In genomic region chr18:56021136-56021813, GRCh38 we compare ENCODE assay signal across 26 cellular contexts.
"Had no signal": no experiment of that assay in that cellular context is flagged by ENCODE, and none has a peak within 500 bp of the region (broad histone marks: within the 10 kb centered on the region; RNA-seq: fewer than 3 reads in every experiment).

No MANE protein-coding gene starts in this region.

- H3K27ac Mint-ChIP-seq: activated naive CD4-positive, alpha-beta T cell treated with anti-CD3 and anti-CD28 coated beads for 36 hours; activated naive CD8-positive, alpha-beta T cell treated with anti-CD3 and anti-CD28 coated beads, Interleukin-2, amount 10 ng/mL, durations not matched to agents 7 days and 5 days; activated T-helper 1 cell treated with anti-CD3 and anti-CD28 coated beads, Interleukin-12 subunit alpha, Interleukin-12 subunit beta, Interleukin-2, Interleukin-4 antibody, amounts not matched to agents 30 ng/mL and 10 ng/mL and 1 ng/mL, durations not matched to agents 14 hours and 24 hours and 36 hours; brain; natural killer cell; stimulated activated naive B cell treated with anti-CD40 and anti-IgM and Interleukin-4, amounts not matched to agents 10 μg/mL and 1 μg/mL and 100 μg/mL, for 72 hours; T-helper 2 cell treated with Interferon-gamma antibody and Interleukin-4, amounts not matched to agents 5 μg/mL and 100 μg/mL, for 36 hours had no signal

- DNase-seq: activated CD4-positive, alpha-beta T cell treated with anti-CD3 and anti-CD28 coated beads for 4 hours; activated CD4-positive, alpha-beta T cell treated with anti-CD3 and anti-CD28 coated beads, Interleukin-2, amount 50 U/mL, for 4 hours; activated effector memory CD4-positive, alpha-beta T cell treated with anti-CD3 and anti-CD28 coated beads, Interleukin-2, amount 50 U/mL, for 16 hours; activated naive CD4-positive, alpha-beta T cell treated with anti-CD3 and anti-CD28 coated beads for 36 hours; activated naive CD8-positive, alpha-beta T cell treated with anti-CD3 and anti-CD28 coated beads, Interleukin-2, amount 10 ng/mL, durations not matched to agents 7 days and 5 days; activated T-cell treated with anti-CD3 and anti-CD28 coated beads for 4 hours; central memory CD4-positive, alpha-beta T cell; effector CD4-positive, alpha-beta T cell; erythroblast; heart right ventricle; mesendoderm; natural killer cell; right cardiac atrium; stimulated activated CD4-positive, alpha-beta T cell treated with anti-CD3 and anti-CD28 coated beads, Interleukin-15, amount 100 ng/mL, for 24 hours; stimulated activated CD4-positive, alpha-beta T cell treated with anti-CD3 and anti-CD28 coated beads, Interleukin-2, amount 100 ng/mL, for 24 hours; stimulated activated naive B cell treated with anti-CD40 and anti-IgM and Interleukin-4, amounts not matched to agents 10 μg/mL and 1 μg/mL and 100 μg/mL, for 72 hours; stomach; T-helper 1 cell; thyroid gland; upper lobe of left lung had no signal

- H3K36me3 ChIP-seq: ascending aorta, heart right ventricle, stomach, thyroid gland, upper lobe of left lung, vagina had no signal

- H3K27me3 Mint-ChIP-seq: activated naive CD8-positive, alpha-beta T cell treated with anti-CD3 and anti-CD28 coated beads, Interleukin-2, amount 10 ng/mL, durations not matched to agents 7 days and 5 days; brain; stimulated activated naive B cell treated with anti-CD40 and anti-IgM and Interleukin-4, amounts not matched to agents 10 μg/mL and 1 μg/mL and 100 μg/mL, for 72 hours had no signal

- H3K4me3 ChIP-seq: ascending aorta, heart right ventricle, stomach, thyroid gland, upper lobe of left lung, vagina had no signal

- H3K4me1 Mint-ChIP-seq: activated naive CD8-positive, alpha-beta T cell treated with anti-CD3 and anti-CD28 coated beads, Interleukin-2, amount 10 ng/mL, durations not matched to agents 7 days and 5 days; brain; natural killer cell had no signal

- H3K9me3 ChIP-seq: ascending aorta, heart right ventricle, stomach, thyroid gland, upper lobe of left lung, vagina had no signal

- H3K27me3 ChIP-seq: ascending aorta, heart right ventricle, stomach, thyroid gland, upper lobe of left lung, vagina had no signal

- ATAC-seq: natural killer cell; right cardiac atrium; stimulated activated naive B cell treated with anti-CD40 and anti-IgM and Interleukin-4, amounts not matched to agents 10 μg/mL and 1 μg/mL and 100 μg/mL, for 72 hours had no signal

- H3K9me3 Mint-ChIP-seq: activated naive CD4-positive, alpha-beta T cell treated with anti-CD3 and anti-CD28 coated beads for 36 hours; activated naive CD8-positive, alpha-beta T cell treated with anti-CD3 and anti-CD28 coated beads, Interleukin-2, amount 10 ng/mL, durations not matched to agents 7 days and 5 days; activated T-helper 1 cell treated with anti-CD3 and anti-CD28 coated beads, Interleukin-12 subunit alpha, Interleukin-12 subunit beta, Interleukin-2, Interleukin-4 antibody, amounts not matched to agents 30 ng/mL and 10 ng/mL and 1 ng/mL, durations not matched to agents 14 hours and 24 hours and 36 hours; brain had no signal

- H3K4me3 Mint-ChIP-seq: activated naive CD4-positive, alpha-beta T cell treated with anti-CD3 and anti-CD28 coated beads for 36 hours; activated naive CD8-positive, alpha-beta T cell treated with anti-CD3 and anti-CD28 coated beads, Interleukin-2, amount 10 ng/mL, durations not matched to agents 7 days and 5 days; activated T-helper 1 cell treated with anti-CD3 and anti-CD28 coated beads, Interleukin-12 subunit alpha, Interleukin-12 subunit beta, Interleukin-2, Interleukin-4 antibody, amounts not matched to agents 30 ng/mL and 10 ng/mL and 1 ng/mL, durations not matched to agents 14 hours and 24 hours and 36 hours; brain; natural killer cell; stimulated activated naive B cell treated with anti-CD40 and anti-IgM and Interleukin-4, amounts not matched to agents 10 μg/mL and 1 μg/mL and 100 μg/mL, for 72 hours; T-helper 2 cell treated with Interferon-gamma antibody and Interleukin-4, amounts not matched to agents 5 μg/mL and 100 μg/mL, for 36 hours had no signal

- H3K36me3 Mint-ChIP-seq: activated naive CD8-positive, alpha-beta T cell treated with anti-CD3 and anti-CD28 coated beads, Interleukin-2, amount 10 ng/mL, durations not matched to agents 7 days and 5 days; brain; natural killer cell; stimulated activated naive B cell treated with anti-CD40 and anti-IgM and Interleukin-4, amounts not matched to agents 10 μg/mL and 1 μg/mL and 100 μg/mL, for 72 hours had no signal

- H3K27ac ChIP-seq: ascending aorta, stomach, thyroid gland, vagina, VCaP had no signal
